In the genomic region with DNA sequence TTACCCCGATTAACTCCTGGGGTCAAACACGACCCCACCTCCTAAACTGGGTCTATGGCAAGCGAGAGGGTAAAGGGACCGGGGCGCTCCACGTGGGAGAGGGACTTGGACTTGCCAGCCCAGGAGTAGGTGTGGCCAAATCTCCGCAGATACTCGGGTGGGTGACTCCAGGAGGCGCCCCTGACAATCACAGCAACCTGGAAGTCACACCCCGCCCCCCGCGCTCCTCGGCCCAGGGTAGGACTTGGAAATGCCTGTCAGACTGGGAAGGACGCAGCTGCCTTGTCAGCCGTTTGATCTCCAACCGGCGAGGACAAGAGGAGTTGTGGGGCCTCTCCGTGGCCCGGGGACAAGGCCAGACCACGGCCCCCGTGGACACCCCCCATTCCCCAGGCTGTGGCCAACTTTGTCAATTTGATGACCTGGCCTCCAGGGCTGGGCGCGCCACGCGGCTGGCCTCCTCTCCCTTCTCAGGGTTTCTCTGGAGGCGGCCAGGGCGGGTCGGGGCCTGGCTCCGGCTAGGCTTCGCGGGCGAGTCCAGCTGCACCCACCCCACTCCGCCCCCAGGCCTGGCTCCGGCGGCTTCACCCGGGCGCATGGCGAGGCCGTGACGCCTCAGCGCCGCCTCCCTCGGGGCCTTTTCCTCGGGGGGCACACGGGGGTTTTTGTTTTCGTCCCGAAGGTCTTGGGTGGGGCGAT, we compare ENCODE assay signal across 8 cellular contexts. TPM values are rescaled to one million over a fixed set of nuclear protein-coding genes. Genes with fewer than 3 reads are reported as not detected.
DNase-seq lines count a peak whose midpoint lies in the region; ATAC-seq and TF ChIP-seq lines count a peak whose summit lies in the region.

No MANE protein-coding gene starts in this region.

- no peaks in the 10 kb centered on the region for H3K79me1 ChIP-seq in neuronal stem cell (ENCODE audit: low read depth, low read length)

- H3K18ac ChIP-seq in neuronal stem cell (ENCODE audit: low read length), result peak overlapping the region; percentile 69

- H3K27me3 ChIP-seq in neuronal stem cell (ENCODE audit: control insufficient read depth in 3 of 3, insufficient read depth in 3 of 3, low read depth in 1 of 3, low read length in 3 of 3), result peaks cover 24 to 94% (median 71%) of the 10 kb centered on the region in 3 experiments

- no peak overlapping the region for H3K4ac ChIP-seq in neuronal stem cell (ENCODE audit: low read length)

- peak overlapping the region; percentile 99 for H3K4me3 Mint-ChIP-seq in central memory CD8-positive, alpha-beta T cell

- no peak overlapping the region for H4K8ac ChIP-seq in neuronal stem cell (ENCODE audit: low read depth, low read length)

- H3K4me1 ChIP-seq in neuronal stem cell (ENCODE audit: control insufficient read depth in 2 of 2, insufficient read depth in 1 of 2, low read depth in 1 of 2, low read length in 2 of 2), result peaks cover 14 to 15% of the 10 kb centered on the region in 2 donors

- H3K14ac ChIP-seq in neuronal stem cell (ENCODE audit: low read length), result no peak overlapping the region

- H3K27me3 Mint-ChIP-seq in central memory CD8-positive, alpha-beta T cell, result no peaks in the 10 kb centered on the region

- no peak overlapping the region for H4K91ac ChIP-seq in neuronal stem cell (ENCODE audit: low read depth, low read length, poor library complexity)

- H3K9me3 ChIP-seq in neuronal stem cell (replicated peaks in 1 of 2; ENCODE audit: control insufficient read depth in 2 of 2, insufficient read depth in 1 of 2, low read depth in 1 of 2, low read length in 2 of 2), result no peaks in the 10 kb centered on the region

- peak overlapping the region in 1 of 2 donors; percentile 64 for H3K4me3 ChIP-seq in neuronal stem cell (ENCODE audit: low read length in 2 of 2)

- peak overlapping the region; percentile 21 for H2BK15ac ChIP-seq in neuronal stem cell (ENCODE audit: low read length)

- peak overlapping the region; percentile 52 for H3K23ac ChIP-seq in neuronal stem cell (ENCODE audit: low read depth, low read length, poor library complexity)

- peaks cover 39% of the 10 kb centered on the region for H3K36me3 Mint-ChIP-seq in central memory CD8-positive, alpha-beta T cell (ENCODE audit: insufficient read depth)

- peak overlapping the region; percentile 39 for H2BK5ac ChIP-seq in neuronal stem cell (ENCODE audit: low read length)

- no peaks in the 10 kb centered on the region for H3K9me3 Mint-ChIP-seq in central memory CD8-positive, alpha-beta T cell

- H3K27ac ChIP-seq in neuronal stem cell (replicated peaks; ENCODE audit: low read length), result no peak overlapping the region

- H3K9ac ChIP-seq in neuronal stem cell (ENCODE audit: low read depth, low read length, poor library complexity), result no peak overlapping the region

- H3K36me3 ChIP-seq in neuronal stem cell (replicated peaks in 1 of 2; ENCODE audit: control insufficient read depth in 2 of 2, insufficient read depth in 2 of 2, low read length in 2 of 2), result no peaks in the 10 kb centered on the region

- WGBS in neuronal stem cell (ENCODE audit: extremely low coverage in 2 of 2, insufficient read length in 2 of 2, insufficient replicate concordance in 1 of 2), 2 donors, result no CpG with 5 or more reads among the region's 48 CpGs

- H3K4me1 Mint-ChIP-seq in central memory CD8-positive, alpha-beta T cell, result peaks cover 41% of the 10 kb centered on the region

- H2AFZ ChIP-seq in neuronal stem cell (ENCODE audit: low read length), result peak overlapping the region; percentile 53

- peak overlapping the region; percentile 88 for H2BK12ac ChIP-seq in neuronal stem cell (ENCODE audit: low read length)

- H2BK120ac ChIP-seq in neuronal stem cell (ENCODE audit: low read depth, low read length), result no peak overlapping the region

- H3K27ac Mint-ChIP-seq in central memory CD8-positive, alpha-beta T cell (ENCODE audit: low read depth), result peak overlapping the region; percentile 100

- DNase-seq in GM20000 (ENCODE audit: low spot score) (peak; percentile 50), NCI-H82 treated with DMSO at 0.1 percent for 48 hours (lab: John Stamatoyannopoulos, UW; ENCODE audit: unreplicated experiment) (peak; percentile 76), neuronal stem cell (ENCODE audit: low spot score) (no peak), OCI-M1 (lab: John Stamatoyannopoulos, UW) (no peak)
- no peak for DNase-seq in central memory CD8-positive, alpha-beta T cell (ENCODE audit: low spot score in 2 of 2)
- no peak for DNase-seq in NK-92 treated with Interleukin-12 subunit alpha and Interleukin-12 subunit beta, amount 100 ng/mL, for 24 hours (lab: John Stamatoyannopoulos, UW)

- TF ChIP-seq CTCF in GM20000 (IDR thresholded peaks at IDR 0.05; ENCODE audit: extremely low read depth, missing control alignments), result no peak

- H3K4me2 ChIP-seq in neuronal stem cell (ENCODE audit: insufficient read depth, low read length, poor library complexity, severe bottlenecking), result peak overlapping the region; percentile 60

- ATAC-seq in central memory CD8-positive, alpha-beta T cell (replicated peaks; ENCODE audit: extremely low read depth, poor library complexity, severe bottlenecking), result no peak
- ATAC-seq in HG03457 (IDR thresholded peaks at IDR 0.05; ENCODE audit: unreplicated experiment) (no peak), HG03342 (IDR thresholded peaks at IDR 0.05; ENCODE audit: unreplicated experiment) (no peak)

- H2AK5ac ChIP-seq in neuronal stem cell (ENCODE audit: low read depth, low read length), result peak overlapping the region; percentile 19

RNA-seq across cellular contexts. Expression of gene BCL11B, which starts 1.2 kb away (rescaled TPM):
- polyA plus RNA-seq in neuronal stem cell (2013, experiment 1 of 2), result 0.77 TPM
- polyA plus RNA-seq in neuronal stem cell (2013, experiment 2 of 2), result 0.90 TPM

Comparison
In these comparisons a context has a peak if more than half of its experiments do, and no peak if none do; other contexts are left out.
1. DNase-seq: peak in GM20000 (single experiment) and NCI-H82 treated with DMSO at 0.1 percent for 48 hours (single experiment); none in central memory CD8-positive, alpha-beta T cell (0 of 2), neuronal stem cell (single experiment), NK-92 treated with Interleukin-12 subunit alpha and Interleukin-12 subunit beta, amount 100 ng/mL, for 24 hours (single experiment) and OCI-M1 (single experiment).